11 cellular contexts compared by ENCODE assay signal in the genomic region with DNA sequence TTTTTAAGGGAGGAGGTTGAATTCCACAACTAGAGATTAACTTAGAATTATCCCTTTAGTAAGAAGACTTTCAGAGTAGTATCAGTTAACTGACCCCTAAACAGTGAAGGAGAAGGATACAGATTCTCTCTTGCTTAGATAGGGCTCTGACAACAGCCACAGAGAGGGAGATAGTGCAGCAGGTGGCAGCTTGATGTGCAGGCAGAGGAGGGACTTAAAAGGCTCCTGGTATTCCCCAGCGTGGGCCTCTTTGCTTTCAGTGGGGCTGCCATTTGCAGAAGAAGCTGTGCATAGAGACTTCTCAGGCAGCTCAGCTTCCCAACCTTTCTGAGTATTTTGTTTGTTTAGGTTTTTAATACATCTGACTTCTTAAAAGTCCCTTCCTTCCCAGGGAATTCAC. TPM values are rescaled to one million over a fixed set of nuclear protein-coding genes. Genes with fewer than 3 reads are reported as not detected.
DNase-seq lines count a peak whose midpoint lies in the region; ATAC-seq and TF ChIP-seq lines count a peak whose summit lies in the region.
"Had no signal": no experiment of that assay in that cellular context is flagged by ENCODE, and none has a peak within 500 bp of the region (broad histone marks: within the 10 kb centered on the region; RNA-seq: fewer than 3 reads in every experiment).

No MANE protein-coding gene starts in this region.

- DNase-seq in GM23248 (no peak), MM.1S (peak; percentile 68), left kidney (ENCODE audit: low read depth, low spot score) (peak; percentile 58), NCI-H446 treated with DMSO at 0.1 percent for 48 hours (lab: John Stamatoyannopoulos, UW) (no peak), AG08395 (ENCODE audit: low spot score) (no peak)
- no peak for DNase-seq in stimulated activated naive CD4-positive, alpha-beta T cell treated with Interleukin-2 at 50 U/mL for 16 hours (lab: John Stamatoyannopoulos, UW)
- DNase-seq: activated naive CD8-positive, alpha-beta T cell treated with anti-CD3 and anti-CD28 coated beads, Interleukin-2, amount 50 U/mL, for 24 hours; CD4-positive, CD25-positive, alpha-beta regulatory T cell had no signal

- ATAC-seq in GM18519 (IDR thresholded peaks at IDR 0.05; ENCODE audit: low FRiP score, unreplicated experiment) (peak; percentile 45), GM21619 (IDR thresholded peaks at IDR 0.05; ENCODE audit: unreplicated experiment) (no peak)
- ATAC-seq: activated naive CD8-positive, alpha-beta T cell treated with anti-CD3 and anti-CD28 coated beads, Interleukin-2, amount 50 U/mL, for 24 hours had no signal

- H3F3A ChIP-seq in GM23248 (ENCODE audit: insufficient read depth) (no peaks in the 10 kb centered on the region), MM.1S (ENCODE audit: insufficient read depth, low read length) (no peaks in the 10 kb centered on the region)

- no peaks in the 10 kb centered on the region for H4K20me1 ChIP-seq in GM23248 (ENCODE audit: insufficient read depth)
- H4K20me1 ChIP-seq in MM.1S (ENCODE audit: insufficient read depth, low read length): no peaks in the 10 kb centered on the region

- H3K27me3 ChIP-seq in GM23248 (replicated peaks; ENCODE audit: insufficient read depth) (no peaks in the 10 kb centered on the region), MM.1S (replicated peaks; ENCODE audit: insufficient read depth, low read length) (peaks cover 3% of the 10 kb centered on the region; the same call in 1 of the 2 replicates)
- H3K27me3 ChIP-seq: right atrium auricular region had no signal

- H3K4me3 ChIP-seq in GM23248 (no peak overlapping the region), MM.1S (ENCODE audit: low read length) (no peak overlapping the region)
- H3K4me3 ChIP-seq: right atrium auricular region had no signal

- H3K79me2 ChIP-seq in GM23248 (ENCODE audit: insufficient read depth) (no peaks in the 10 kb centered on the region), MM.1S (ENCODE audit: low read length) (no peaks in the 10 kb centered on the region)

- no peak overlapping the region for H3K27ac ChIP-seq in GM23248
- no peak overlapping the region for H3K27ac ChIP-seq in MM.1S (ENCODE audit: low read length)
- H3K27ac ChIP-seq: right atrium auricular region had no signal

- no peaks in the 10 kb centered on the region for H3K9me3 ChIP-seq in GM23248 (ENCODE audit: low read depth)
- H3K9me3 ChIP-seq in MM.1S (replicated peaks; ENCODE audit: insufficient read depth, low read length): no peaks in the 10 kb centered on the region
- H3K9me3 ChIP-seq: right atrium auricular region had no signal

- in situ Hi-C loops in GM23248 (cut with MboI): no loop called here

- H2AFZ ChIP-seq in GM23248 (no peak overlapping the region), MM.1S (ENCODE audit: low read length) (no peak overlapping the region)

- H3K4me1 ChIP-seq in GM23248 (ENCODE audit: insufficient read depth) (peaks cover 12% of the 10 kb centered on the region), MM.1S (ENCODE audit: low read length) (peaks cover 23% of the 10 kb centered on the region)
- H3K4me1 ChIP-seq: right atrium auricular region had no signal

- H3K9ac ChIP-seq in GM23248 (no peak overlapping the region), MM.1S (ENCODE audit: low read length) (no peak overlapping the region)

- peak overlapping the region; percentile 49 for H3K4me2 ChIP-seq in GM23248 (ENCODE audit: unreplicated experiment)
- no peak overlapping the region for H3K4me2 ChIP-seq in MM.1S (ENCODE audit: low read depth, low read length)

- WGBS in GM23248 (ENCODE audit: low coverage in 1 of 2, low lambda C conversion rate in 2 of 2, missing lambda C conversion rate in 2 of 2), 2 experiments: 88 to 92% methylated on average over 1 of the region's 1 CpG

- H3K9me2 ChIP-seq in GM23248 (ENCODE audit: insufficient read depth): no peaks in the 10 kb centered on the region; the same call in 1 of the 2 replicates
- H3K9me2 ChIP-seq in MM.1S (replicated peaks; ENCODE audit: insufficient read depth, low read length): no peaks in the 10 kb centered on the region

- no peak for TF ChIP-seq CTCF in MM.1S (IDR thresholded peaks at IDR 0.05; ENCODE audit: low read length)

- H3K36me3 ChIP-seq in GM23248 (ENCODE audit: low read depth): no peaks in the 10 kb centered on the region
- H3K36me3 ChIP-seq in MM.1S (replicated peaks; ENCODE audit: insufficient read depth, low read length): no peaks in the 10 kb centered on the region
- H3K36me3 ChIP-seq: right atrium auricular region had no signal

RNA-seq across cellular contexts. Expression of a gene that starts 15.9 kb away (rescaled TPM):
- total RNA-seq in GM23248 (2014; rRNA removed; shearing (Covaris generic)): 15.1 and 18.5 TPM in 2 replicates
- polyA plus RNA-seq in GM23248 (2016; fragmentation: Nextera tagmentation; extraction: Ambion mirVana): 3.8 and 4.0 TPM in 2 replicates

Comparison
In these comparisons a context has a peak if more than half of its experiments do, and no peak if none do; other contexts are left out.
1. DNase-seq: peak in MM.1S (single experiment) and left kidney (single experiment); none in GM23248 (single experiment), stimulated activated naive CD4-positive, alpha-beta T cell treated with Interleukin-2 at 50 U/mL for 16 hours (single experiment), NCI-H446 treated with DMSO at 0.1 percent for 48 hours (single experiment) and AG08395 (single experiment).